ENCODE assay signal across 1 cellular context in genomic region chr11:69645801-69646492, GRCh38.
TF ChIP-seq lines count a peak whose summit lies in the region.

No MANE protein-coding gene starts in this region.

TF ChIP-seq in endothelial cell of umbilical vein, 7 proteins besides CTCF, POLR2A, EP300 and RAD21:
- TF ChIP-seq POLR2AphosphoS5 (IDR thresholded peaks at IDR 0.05; ENCODE audit: insufficient read depth, low read depth, low read length) (peak; percentile 47), GATA2 (IDR thresholded peaks at IDR 0.05; ENCODE audit: insufficient read depth, insufficient read length, low read depth, low read length) (no peak)
